ENCODE assay signal across 1 cellular context in genomic region chr21:34939673-34940321, GRCh38.
TF ChIP-seq lines count a peak whose summit lies in the region.

No MANE protein-coding gene starts in this region.

TF ChIP-seq in IMR-90, 13 proteins besides CTCF, POLR2A, EP300 and RAD21:
- TF ChIP-seq FOS (IDR thresholded peaks at IDR 0.05; ENCODE audit: low read depth, low read length) (no peak), CEBPB (IDR thresholded peaks at IDR 0.05; ENCODE audit: low read depth, low read length) (peak; percentile 96)
